9 cellular contexts compared by ENCODE assay signal in the genomic region with DNA sequence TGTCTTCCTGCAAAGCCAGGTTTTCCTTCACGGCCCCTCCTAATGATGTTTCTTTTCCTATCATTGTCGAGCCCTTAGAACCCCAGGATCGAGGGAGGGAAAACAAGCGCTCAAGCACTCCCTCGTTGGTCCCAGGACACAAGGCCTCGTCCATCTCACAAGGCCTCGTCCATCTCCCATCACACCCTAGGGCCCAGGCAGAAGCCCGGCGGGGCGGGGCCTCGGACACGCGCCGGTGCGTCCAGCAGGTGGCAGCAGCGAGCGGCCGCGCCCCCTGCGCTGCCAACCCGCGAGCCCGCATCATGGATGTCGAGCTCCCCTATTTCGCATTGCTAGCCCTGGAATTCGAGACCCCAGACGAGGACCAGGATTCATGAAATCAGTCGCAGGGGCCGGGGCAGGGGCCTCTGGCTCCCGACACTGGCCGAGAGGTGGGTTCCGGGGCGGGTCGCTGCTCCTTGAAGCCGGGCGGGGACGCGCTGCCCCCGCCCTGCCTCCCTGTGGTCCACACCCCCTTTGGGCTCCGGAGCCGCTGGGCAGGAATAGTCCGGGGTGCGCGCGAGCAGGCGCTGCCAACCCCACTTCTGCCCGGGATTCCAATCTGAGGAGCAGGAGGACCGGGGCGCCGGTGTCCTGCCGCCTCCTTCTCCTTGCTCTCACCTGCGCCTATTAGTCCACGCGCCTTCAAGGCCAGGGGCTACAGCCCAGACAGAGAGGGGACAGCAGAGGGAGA. TPM values are rescaled to one million over a fixed set of nuclear protein-coding genes. Genes with fewer than 3 reads are reported as not detected.
DNase-seq lines count a peak whose midpoint lies in the region; ATAC-seq and TF ChIP-seq lines count a peak whose summit lies in the region.
"Had no signal": no experiment of that assay in that cellular context is flagged by ENCODE, and none has a peak within 500 bp of the region (broad histone marks: within the 10 kb centered on the region; RNA-seq: fewer than 3 reads in every experiment).

A gene (plus strand): TSS at position 270 of the 733 bp plus-strand sequence. CDS start 603 bp downstream, outside the sequence.

- POLR2A ChIA-PET in OCI-LY7 (lab: Charles Lee): no interaction called here

- H3K4me1 Mint-ChIP-seq in naive B cell: peaks cover 2 to 6% (median 3%) of the 10 kb centered on the region in 3 donors

- peak within 1 kb of the TSS; percentile 40 for H3K4me2 ChIP-seq in OCI-LY7 (ENCODE audit: low read length)

- peak; percentile 63 for DNase-seq in AG10803 (ENCODE audit: low read depth)
- DNase-seq in OCI-LY7 (ENCODE audit: low spot score): peak; percentile 47
- peak; percentile 47 to 56 for DNase-seq in activated T-helper 1 cell treated with anti-CD3 and anti-CD28 coated beads, Interleukin-2, amount 50 U/mL, for 16 hours (ENCODE audit: low read depth in 1 of 2, low spot score in 1 of 2)
- peak; percentile 57 for DNase-seq in fibroblast of gingiva (ENCODE audit: low read depth)
- DNase-seq in naive B cell: peak; percentile 54
- DNase-seq in stimulated activated CD8-positive, alpha-beta memory T cell treated with anti-CD3 and anti-CD28 coated beads, Interleukin-7, amount 100 ng/mL, for 48 hours (ENCODE audit: extremely low read depth in 1 of 2, low read depth in 1 of 2): peak; percentile 22 to 45

- H3K4me3 Mint-ChIP-seq in naive B cell: peak within 1 kb of the TSS; percentile 15 to 89 (median 64)

- H3K4me3 ChIP-seq in AG10803 (ENCODE audit: low read length) (peak within 1 kb of the TSS; percentile 81), OCI-LY7 (ENCODE audit: low read depth, low read length, poor library complexity, severe bottlenecking) (peak within 1 kb of the TSS; percentile 15)

- H3K9me2 ChIP-seq in OCI-LY7 (ENCODE audit: insufficient read depth, low read length): no peaks in the 10 kb centered on the region

- H3K27ac Mint-ChIP-seq in naive B cell: peak within 1 kb of the TSS in 3 of 6 donors; percentile 39 to 66 (median 52)

- H3K79me2 ChIP-seq in OCI-LY7 (ENCODE audit: insufficient read depth, low read depth, low read length): no peaks in the 10 kb centered on the region

- peaks cover 34 to 64% (median 44%) of the 10 kb centered on the region in 3 donors for H3K27me3 Mint-ChIP-seq in naive B cell

- H3K36me3 ChIP-seq in OCI-LY7 (ENCODE audit: insufficient read depth, low read length): no peaks in the 10 kb centered on the region

- H2AFZ ChIP-seq in OCI-LY7 (ENCODE audit: low read length): 0 out of 2 replicates have a peak within 1 kb of the TSS, but pooled peaks have one; percentile 3

- no peaks in the 10 kb centered on the region for H3K9me3 ChIP-seq in OCI-LY7 (ENCODE audit: low read length)

- H3K36me3 Mint-ChIP-seq in naive B cell: no peaks in the 10 kb centered on the region

- H3K27ac ChIP-seq in OCI-LY7 (ENCODE audit: low read depth, low read length, poor library complexity, severe bottlenecking): no peak within 1 kb of the TSS

- BruUV-seq in OCI-LY7 (replicated peaks; lab: Mats Ljungman, UMichigan): no TSS peak

- peak; percentile 94 for ATAC-seq in GM19023 (IDR thresholded peaks at IDR 0.05; ENCODE audit: unreplicated experiment)
- ATAC-seq in HG03196 (IDR thresholded peaks at IDR 0.05; ENCODE audit: unreplicated experiment): peak; percentile 78
- peak; percentile 84 to 91 for ATAC-seq in naive B cell (ENCODE audit: low read depth in 2 of 2)

- intact Hi-C loops in OCI-LY7 (cut with micrococcal nuclease; ENCODE audit: unreplicated experiment): loop anchor here (5.0 kb wide), 1 partner anchor 126 kb away; no protein-coding TSS in a partner anchor

- H4K20me1 ChIP-seq in OCI-LY7 (ENCODE audit: insufficient read depth, low read length): no peaks in the 10 kb centered on the region

- no peaks in the 10 kb centered on the region for H3K4me1 ChIP-seq in OCI-LY7 (ENCODE audit: insufficient read depth, low read length, poor library complexity, severe bottlenecking)

- peaks cover 0 to 9% (median 0%) of the 10 kb centered on the region in 7 donors for H3K9me3 Mint-ChIP-seq in naive B cell

- CTCF ChIA-PET in OCI-LY7 (lab: Charles Lee; ENCODE audit: unreplicated experiment): no interaction called here

- TF ChIP-seq CTCF in AG10803 (conservative IDR thresholded peaks at IDR 0.05; ENCODE audit: low read length): peak; percentile 55
- peak; percentile 88 for TF ChIP-seq CTCF in OCI-LY7 (conservative IDR thresholded peaks at IDR 0.05; ENCODE audit: low read length)

RNA-seq across cellular contexts. Expression of the gene that starts here (rescaled TPM):
- not detected in 2 replicates for total RNA-seq in OCI-LY7 (2014; rRNA removed; shearing (Covaris generic))
- total RNA-seq in OCI-LY7 (2022): not detected in 2 replicates
- polyA plus RNA-seq in naive B cell (ENCODE audit: low read depth in 6 of 6): under 1 TPM in 3 of 6 donors, not detected in 3; 0.17 to 0.74 (median 0.21) TPM
- total RNA-seq: T-helper 1 cell treated with Interleukin-12 subunit alpha and Interleukin-12 subunit beta and Interleukin-4 antibody, amounts not matched to agents 30 ng/mL and 1 ng/mL, for 36 hours had no signal

Comparison
In these comparisons a context has a peak if more than half of its experiments do, and no peak if none do; other contexts are left out.
1. Peak in DNase-seq, H3K4me3 ChIP-seq and H3K4me2 ChIP-seq in OCI-LY7; RNA of the gene not detected or under 1 TPM.
2. Peak in DNase-seq and ATAC-seq in naive B cell; RNA of the gene not detected or under 1 TPM.